15 cellular contexts compared by ENCODE assay signal in genomic region chr1:227939791-227940771, GRCh38. TPM values are rescaled to one million over a fixed set of nuclear protein-coding genes. Genes with fewer than 3 reads are reported as not detected.
A peak's percentile ranks its signal among the peaks of the same experiment; 100 is the strongest.
DNase-seq lines count a peak whose midpoint lies in the region; FAIRE-seq and TF ChIP-seq lines count a peak whose summit lies in the region.
"Had no signal": no experiment of that assay in that cellular context is flagged by ENCODE, and none has a peak within 500 bp of the region (broad histone marks: within the 10 kb centered on the region; RNA-seq: fewer than 3 reads in every experiment).

No MANE protein-coding gene starts in this region.

- no peaks in the 10 kb centered on the region for H3K27me3 ChIP-seq in Peyer's patch
- H3K27me3 ChIP-seq: SJCRH30 had no signal

- H3K36me3 ChIP-seq in Peyer's patch (no peaks in the 10 kb centered on the region), kidney (ENCODE audit: control insufficient read depth in 1 of 2, insufficient read depth in 2 of 2, low read length in 2 of 2) (no peaks in the 10 kb centered on the region)
- H3K36me3 ChIP-seq: SJCRH30, thoracic aorta had no signal

- H3K4me3 ChIP-seq in Peyer's patch (no peak overlapping the region), kidney (ENCODE audit: low read length in 2 of 2) (no peak overlapping the region)
- H3K4me3 ChIP-seq: SJCRH30, thoracic aorta had no signal

- TF ChIP-seq CTCF in Peyer's patch (IDR thresholded peaks at IDR 0.05) (no peak), kidney (IDR thresholded peaks at IDR 0.05; ENCODE audit: borderline replicate concordance, extremely low read depth, insufficient read depth) (no peak)

- peak; percentile 30 for DNase-seq in D341Med (ENCODE audit: low spot score)
- peak in 2 of 3 donors; percentile 35 to 41 for DNase-seq in Peyer's patch
- DNase-seq in kidney, result peak; percentile 64
- DNase-seq in posterior vena cava (ENCODE audit: low spot score), result peak; percentile 76
- DNase-seq in GM19238 (ENCODE audit: insufficient read length, low spot score), result no peak
- DNase-seq in DMS 273 (lab: John Stamatoyannopoulos, UW; ENCODE audit: unreplicated experiment), result no peak
- DNase-seq in NCI-H146 (lab: John Stamatoyannopoulos, UW), result no peak
- DNase-seq: activated CD4-positive, alpha-beta T cell treated with anti-CD3 and anti-CD28 coated beads for 1 hour; HCEC 1CT; NCI-H1417 treated with DMSO at 0.1 percent for 48 hours; stimulated activated CD4-positive, alpha-beta T cell treated with anti-CD3 and anti-CD28 coated beads, Interleukin-4, amount 100 ng/mL, for 1 hour had no signal

- FAIRE-seq in kidney (lab: Jason Lieb, UNC), result no peak
- FAIRE-seq: frontal cortex had no signal

- intact Hi-C loops in kidney (cut with DNase I), result loop anchor here (10.0 kb wide), 1 partner anchor 175 kb away; no protein-coding TSS in a partner anchor
- intact Hi-C loops in posterior vena cava (cut with DNase I), result loop anchor here (10.0 kb wide), 2 partner anchors 455 to 465 kb away; no protein-coding TSS in a partner anchor

- TF ChIP-seq POLR2A in Peyer's patch (IDR thresholded peaks at IDR 0.05), result no peak

- H3K9ac ChIP-seq in kidney (ENCODE audit: low read length in 2 of 2), result no peak overlapping the region

- H3K27ac ChIP-seq in Peyer's patch, result no peak overlapping the region
- H3K27ac ChIP-seq in kidney (ENCODE audit: low read depth in 2 of 2, low read length in 2 of 2), result no peak overlapping the region
- H3K27ac ChIP-seq: thoracic aorta had no signal

- no peaks in the 10 kb centered on the region for H3K9me3 ChIP-seq in Peyer's patch
- H3K9me3 ChIP-seq in kidney (ENCODE audit: control insufficient read depth in 1 of 2, low read length in 2 of 2), result no peaks in the 10 kb centered on the region
- H3K9me3 ChIP-seq: thoracic aorta had no signal

- H3K4me1 ChIP-seq in Peyer's patch (peaks cover 0 to 10% (median 0%) of the 10 kb centered on the region in 4 donors), kidney (ENCODE audit: control insufficient read depth in 1 of 2, insufficient read depth in 1 of 2, low read depth in 1 of 2, low read length in 2 of 2) (no peaks in the 10 kb centered on the region)

RNA-seq across cellular contexts. Expression of gene WNT9A, which starts 7.7 kb away (rescaled TPM):
- total RNA-seq in Peyer's patch, result 1 to 10 TPM in 3 of 4 donors, under 1 TPM in 1; 0.83 to 3.5 (median 2.6) TPM
- 3.1 TPM for total RNA-seq in kidney
- polyA plus RNA-seq in kidney (ENCODE audit: insufficient read depth, low read depth, low replicate concordance), result 0.58 TPM
- 1 to 10 TPM; 2.7 to 3.3 TPM for total RNA-seq in posterior vena cava
- total RNA-seq: B cell had no signal

Comparison
In these comparisons a context has a peak if more than half of its experiments do, and no peak if none do; other contexts are left out.
1. DNase-seq: peak in D341Med (single experiment), Peyer's patch (2 of 3), kidney (single experiment) and posterior vena cava (single experiment); none in GM19238 (single experiment), DMS 273 (single experiment) and NCI-H146 (single experiment).